Comparison of ENCODE assay signal across 1 cellular context in genomic region chr4:172323288-172323687, GRCh38.
TF ChIP-seq lines count a peak whose summit lies in the region.

No MANE protein-coding gene starts in this region.

TF ChIP-seq in SK-N-SH, 30 proteins besides CTCF, POLR2A, EP300 and RAD21 (continued from another document):
- TF ChIP-seq PBX3 (IDR thresholded peaks at IDR 0.05): no peak
